29 cellular contexts compared by ENCODE assay signal in the genomic region with DNA sequence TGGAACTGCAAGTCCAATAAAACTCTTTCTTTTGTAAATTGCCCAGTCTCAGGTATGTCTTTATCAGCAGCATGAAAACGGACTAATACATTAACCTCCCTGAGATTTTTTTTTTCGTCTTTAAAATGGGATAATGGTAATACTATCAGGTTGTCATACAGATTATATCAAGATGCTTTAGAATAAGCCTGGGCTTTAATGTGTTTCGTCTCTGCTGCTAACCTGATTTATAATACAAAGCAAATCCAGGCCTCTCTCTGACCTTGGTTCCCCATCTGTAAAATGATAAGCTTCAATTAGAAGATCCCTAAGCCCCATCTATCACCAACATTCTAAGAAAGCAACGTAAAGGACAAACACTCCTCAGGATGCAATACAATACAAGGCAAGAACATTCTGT.
"Had no signal": no experiment of that assay in that cellular context is flagged by ENCODE, and none has a peak within 500 bp of the region (broad histone marks: within the 10 kb centered on the region; RNA-seq: fewer than 3 reads in every experiment).

No MANE protein-coding gene starts in this region.

- H3K4me3 Mint-ChIP-seq: naive thymus-derived CD4-positive, alpha-beta T cell; natural killer cell treated with Interleukin-12 subunit alpha and Interleukin-12 subunit beta and Interleukin-15 and Interleukin-18, amount 100 ng/mL, for 72 hours; neural crest cell; stimulated activated naive B cell treated with anti-CD40 and anti-IgM and Interleukin-4, amounts not matched to agents 10 μg/mL and 1 μg/mL and 100 μg/mL, for 72 hours had no signal

- H3K9me3 Mint-ChIP-seq: neural crest cell had no signal

- H3K27me3 ChIP-seq: pancreas, stomach, testis, thyroid gland, transverse colon, upper lobe of left lung, vagina had no signal

- ATAC-seq: mucosa of descending colon; naive thymus-derived CD4-positive, alpha-beta T cell; natural killer cell treated with Interleukin-12 subunit alpha and Interleukin-12 subunit beta and Interleukin-15 and Interleukin-18, amount 100 ng/mL, for 72 hours; pancreas; right cardiac atrium; sciatic nerve; stimulated activated naive B cell treated with anti-CD40 and anti-IgM and Interleukin-4, amounts not matched to agents 10 μg/mL and 1 μg/mL and 100 μg/mL, for 72 hours; stimulated activated naive CD8-positive, alpha-beta T cell treated with anti-CD3 and anti-CD28 coated beads, Interleukin-15, Interleukin-2, amounts not matched to agents 100 U/mL and 50 U/mL, for 24 hours had no signal

- H3K36me3 ChIP-seq: left ventricle myocardium inferior, pancreas, prostate gland, stomach, thyroid gland, transverse colon, upper lobe of left lung, vagina had no signal

- H3K9me3 ChIP-seq: mucosa of descending colon, pancreas, prostate gland, stomach, testis, thyroid gland, transverse colon, upper lobe of left lung, vagina had no signal

- H3K27ac Mint-ChIP-seq: naive thymus-derived CD4-positive, alpha-beta T cell; natural killer cell treated with Interleukin-12 subunit alpha and Interleukin-12 subunit beta and Interleukin-15 and Interleukin-18, amount 100 ng/mL, for 72 hours; stimulated activated naive B cell treated with anti-CD40 and anti-IgM and Interleukin-4, amounts not matched to agents 10 μg/mL and 1 μg/mL and 100 μg/mL, for 72 hours had no signal

- H3K4me3 ChIP-seq: left ventricle myocardium inferior, lung, mucosa of descending colon, pancreas, prostate gland, skin epidermis, stomach, testis, thyroid gland, transverse colon, upper lobe of left lung, vagina had no signal

- H3K27me3 Mint-ChIP-seq: stimulated activated naive B cell treated with anti-CD40 and anti-IgM and Interleukin-4, amounts not matched to agents 10 μg/mL and 1 μg/mL and 100 μg/mL, for 72 hours had no signal

- H3K4me1 ChIP-seq: left ventricle myocardium inferior, prostate gland, testis, thyroid gland, transverse colon, upper lobe of left lung, vagina had no signal

- H3K36me3 Mint-ChIP-seq: natural killer cell treated with Interleukin-12 subunit alpha and Interleukin-12 subunit beta and Interleukin-15 and Interleukin-18, amount 100 ng/mL, for 72 hours; stimulated activated naive B cell treated with anti-CD40 and anti-IgM and Interleukin-4, amounts not matched to agents 10 μg/mL and 1 μg/mL and 100 μg/mL, for 72 hours had no signal

- H3K27ac ChIP-seq: left ventricle myocardium inferior, pancreas, prostate gland, skin epidermis, stomach, testis, thyroid gland, transverse colon, upper lobe of left lung, vagina had no signal

- DNase-seq: islet precursor cell; left ventricle myocardium inferior; mesendoderm; midbrain; mucosa of descending colon; naive thymus-derived CD4-positive, alpha-beta T cell; nucleus accumbens; pancreas; posterior cingulate gyrus; retina; right cardiac atrium; stimulated activated CD4-positive, alpha-beta T cell treated with anti-CD3 and anti-CD28 coated beads, Interleukin-12 subunit alpha, Interleukin-12 subunit beta, amount 100 ng/mL, for 4 hours; stimulated activated CD4-positive, alpha-beta T cell treated with anti-CD3 and anti-CD28 coated beads, Interleukin-15, amount 100 ng/mL, for 24 hours; stimulated activated CD4-positive, alpha-beta T cell treated with anti-CD3 and anti-CD28 coated beads, Interleukin-2, amount 100 ng/mL, for 24 hours; stimulated activated CD4-positive, alpha-beta T cell treated with anti-CD3 and anti-CD28 coated beads, Interleukin-4, amount 100 ng/mL, for 1 hour; stimulated activated naive B cell treated with anti-CD40 and anti-IgM and Interleukin-4, amounts not matched to agents 10 μg/mL and 1 μg/mL and 100 μg/mL, for 72 hours; stimulated activated naive CD8-positive, alpha-beta T cell treated with anti-CD3 and anti-CD28 coated beads, Interleukin-15, Interleukin-2, amounts not matched to agents 100 U/mL and 50 U/mL, for 24 hours; stomach; testis; thyroid gland; transverse colon; upper lobe of left lung had no signal

- H3K4me1 Mint-ChIP-seq: naive thymus-derived CD4-positive, alpha-beta T cell; neural crest cell; stimulated activated naive B cell treated with anti-CD40 and anti-IgM and Interleukin-4, amounts not matched to agents 10 μg/mL and 1 μg/mL and 100 μg/mL, for 72 hours had no signal
